ENCODE assay signal across 16 cellular contexts in the genomic region with DNA sequence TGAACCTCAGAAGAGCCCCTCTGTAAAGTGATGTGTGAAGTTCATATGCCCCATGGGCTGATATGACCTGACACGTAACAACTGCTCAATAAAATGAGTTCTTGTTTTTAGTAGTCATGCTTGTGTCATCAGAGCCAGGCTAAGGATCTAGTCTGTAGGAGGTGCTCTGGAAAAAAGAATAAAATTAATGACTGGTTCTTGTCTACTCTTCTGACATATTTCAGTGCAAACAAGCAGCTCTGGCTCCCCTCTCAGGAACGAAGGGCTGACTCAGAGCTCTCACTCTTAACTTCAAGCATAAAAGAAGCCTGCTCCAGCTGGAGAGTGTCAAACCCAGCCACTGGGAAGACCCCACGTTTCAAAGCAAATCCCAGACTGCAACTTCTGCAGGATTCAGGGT.
A peak's percentile ranks its signal among the peaks of the same experiment; 100 is the strongest.
DNase-seq lines count a peak whose midpoint lies in the region; ATAC-seq and TF ChIP-seq lines count a peak whose summit lies in the region.
"Had no signal": no experiment of that assay in that cellular context is flagged by ENCODE, and none has a peak within 500 bp of the region (broad histone marks: within the 10 kb centered on the region; RNA-seq: fewer than 3 reads in every experiment).

No MANE protein-coding gene starts in this region.

- H3K27ac Mint-ChIP-seq in activated naive CD8-positive, alpha-beta T cell treated with anti-CD3 and anti-CD28 coated beads, Interleukin-2, amount 50 U/mL, for 24 hours, result no peak overlapping the region
- no peak overlapping the region for H3K27ac Mint-ChIP-seq in activated naive CD8-positive, alpha-beta T cell treated with anti-CD3 and anti-CD28 coated beads for 36 hours
- H3K27ac Mint-ChIP-seq in activated T-helper 1 cell treated with anti-CD3 and anti-CD28 coated beads, Interleukin-12 subunit alpha, Interleukin-12 subunit beta, Interleukin-2, Interleukin-4 antibody, amounts not matched to agents 30 ng/mL and 10 ng/mL and 1 ng/mL, durations not matched to agents 14 hours and 24 hours and 36 hours, result peak overlapping the region; percentile 5
- H3K27ac Mint-ChIP-seq: B cell had no signal

- no peak overlapping the region for H3K4me3 Mint-ChIP-seq in activated naive CD8-positive, alpha-beta T cell treated with anti-CD3 and anti-CD28 coated beads, Interleukin-2, amount 50 U/mL, for 24 hours
- no peak overlapping the region for H3K4me3 Mint-ChIP-seq in activated naive CD8-positive, alpha-beta T cell treated with anti-CD3 and anti-CD28 coated beads for 36 hours
- no peak overlapping the region for H3K4me3 Mint-ChIP-seq in activated T-helper 1 cell treated with anti-CD3 and anti-CD28 coated beads, Interleukin-12 subunit alpha, Interleukin-12 subunit beta, Interleukin-2, Interleukin-4 antibody, amounts not matched to agents 30 ng/mL and 10 ng/mL and 1 ng/mL, durations not matched to agents 14 hours and 24 hours and 36 hours
- H3K4me3 Mint-ChIP-seq: B cell had no signal

- H3K27ac ChIP-seq in gastroesophageal sphincter (peak overlapping the region in 3 of 4 donors; percentile 64 to 80 (median 68)), subcutaneous abdominal adipose tissue (ENCODE audit: low read depth, low read length) (peak overlapping the region; percentile 27)
- H3K27ac ChIP-seq: cardiac muscle cell, right lobe of liver, RWPE1 had no signal

- H3K4me3 ChIP-seq in gastroesophageal sphincter, result no peak overlapping the region
- H3K4me3 ChIP-seq in subcutaneous abdominal adipose tissue (ENCODE audit: low read depth in 1 of 5, low read length in 5 of 5), result no peak overlapping the region
- H3K4me3 ChIP-seq: cardiac muscle cell, right lobe of liver had no signal

- H3K4me1 Mint-ChIP-seq in activated naive CD8-positive, alpha-beta T cell treated with anti-CD3 and anti-CD28 coated beads, Interleukin-2, amount 50 U/mL, for 24 hours, result peaks cover 12% of the 10 kb centered on the region
- H3K4me1 Mint-ChIP-seq in activated naive CD8-positive, alpha-beta T cell treated with anti-CD3 and anti-CD28 coated beads for 36 hours, result no peaks in the 10 kb centered on the region
- peaks cover 55% of the 10 kb centered on the region for H3K4me1 Mint-ChIP-seq in activated T-helper 1 cell treated with anti-CD3 and anti-CD28 coated beads, Interleukin-12 subunit alpha, Interleukin-12 subunit beta, Interleukin-2, Interleukin-4 antibody, amounts not matched to agents 30 ng/mL and 10 ng/mL and 1 ng/mL, durations not matched to agents 14 hours and 24 hours and 36 hours (ENCODE audit: low read depth)
- H3K4me1 Mint-ChIP-seq: B cell had no signal

- no peak overlapping the region for H3K9ac ChIP-seq in subcutaneous abdominal adipose tissue (ENCODE audit: low read length in 5 of 5)

- no peak for DNase-seq in activated naive CD8-positive, alpha-beta T cell treated with anti-CD3 and anti-CD28 coated beads, Interleukin-2, amount 50 U/mL, for 24 hours
- DNase-seq in activated naive CD8-positive, alpha-beta T cell treated with anti-CD3 and anti-CD28 coated beads for 36 hours, result no peak
- DNase-seq in activated T-helper 1 cell treated with anti-CD3 and anti-CD28 coated beads, Interleukin-12 subunit alpha, Interleukin-12 subunit beta, Interleukin-2, Interleukin-4 antibody, amounts not matched to agents 30 ng/mL and 10 ng/mL and 1 ng/mL, durations not matched to agents 14 hours and 24 hours and 36 hours (ENCODE audit: low spot score), result no peak
- DNase-seq in NCI-H2029 (lab: John Stamatoyannopoulos, UW) (no peak), foreskin melanocyte (no peak), MV-4-11 (lab: John Stamatoyannopoulos, UW) (no peak)
- DNase-seq: activated CD8-positive, alpha-beta memory T cell treated with anti-CD3 and anti-CD28 coated beads, Interleukin-2, amount 50 U/mL, for 4 hours; erythroblast; NCI-H1417; NCI-H526 treated with DMSO at 0.1 percent for 48 hours; right lobe of liver had no signal

- H3K27me3 Mint-ChIP-seq in activated naive CD8-positive, alpha-beta T cell treated with anti-CD3 and anti-CD28 coated beads, Interleukin-2, amount 50 U/mL, for 24 hours, result no peaks in the 10 kb centered on the region
- H3K27me3 Mint-ChIP-seq in activated naive CD8-positive, alpha-beta T cell treated with anti-CD3 and anti-CD28 coated beads for 36 hours, result no peaks in the 10 kb centered on the region
- no peaks in the 10 kb centered on the region for H3K27me3 Mint-ChIP-seq in activated T-helper 1 cell treated with anti-CD3 and anti-CD28 coated beads, Interleukin-12 subunit alpha, Interleukin-12 subunit beta, Interleukin-2, Interleukin-4 antibody, amounts not matched to agents 30 ng/mL and 10 ng/mL and 1 ng/mL, durations not matched to agents 14 hours and 24 hours and 36 hours (ENCODE audit: insufficient read depth)
- H3K27me3 Mint-ChIP-seq: B cell had no signal

- peak; percentile 36 for ATAC-seq in activated naive CD8-positive, alpha-beta T cell treated with anti-CD3 and anti-CD28 coated beads, Interleukin-2, amount 50 U/mL, for 24 hours
- ATAC-seq in gastroesophageal sphincter, result peak; percentile 38
- ATAC-seq: right lobe of liver had no signal

- H3K36me3 Mint-ChIP-seq in activated naive CD8-positive, alpha-beta T cell treated with anti-CD3 and anti-CD28 coated beads, Interleukin-2, amount 50 U/mL, for 24 hours (ENCODE audit: low read depth), result peaks cover 28% of the 10 kb centered on the region
- H3K36me3 Mint-ChIP-seq in activated naive CD8-positive, alpha-beta T cell treated with anti-CD3 and anti-CD28 coated beads for 36 hours, result peaks cover 32% of the 10 kb centered on the region
- H3K36me3 Mint-ChIP-seq in activated T-helper 1 cell treated with anti-CD3 and anti-CD28 coated beads, Interleukin-12 subunit alpha, Interleukin-12 subunit beta, Interleukin-2, Interleukin-4 antibody, amounts not matched to agents 30 ng/mL and 10 ng/mL and 1 ng/mL, durations not matched to agents 14 hours and 24 hours and 36 hours (ENCODE audit: low read depth), result peaks cover 61% of the 10 kb centered on the region

- peaks cover 26% of the 10 kb centered on the region for H3K9me3 Mint-ChIP-seq in activated naive CD8-positive, alpha-beta T cell treated with anti-CD3 and anti-CD28 coated beads, Interleukin-2, amount 50 U/mL, for 24 hours
- H3K9me3 Mint-ChIP-seq in activated naive CD8-positive, alpha-beta T cell treated with anti-CD3 and anti-CD28 coated beads for 36 hours, result peaks cover 21% of the 10 kb centered on the region
- peaks cover 42% of the 10 kb centered on the region for H3K9me3 Mint-ChIP-seq in activated T-helper 1 cell treated with anti-CD3 and anti-CD28 coated beads, Interleukin-12 subunit alpha, Interleukin-12 subunit beta, Interleukin-2, Interleukin-4 antibody, amounts not matched to agents 30 ng/mL and 10 ng/mL and 1 ng/mL, durations not matched to agents 14 hours and 24 hours and 36 hours

- no peak for TF ChIP-seq EP300 in gastroesophageal sphincter (IDR thresholded peaks at IDR 0.05)

- TF ChIP-seq CTCF in gastroesophageal sphincter (IDR thresholded peaks at IDR 0.05), result no peak

- H3K4me1 ChIP-seq in gastroesophageal sphincter (peaks cover 27 to 84% (median 40%) of the 10 kb centered on the region in 3 donors), subcutaneous abdominal adipose tissue (ENCODE audit: control insufficient read depth in 5 of 5, insufficient read depth in 5 of 5, low read length in 5 of 5) (peaks cover 0 to 39% (median 27%) of the 10 kb centered on the region in 5 donors)

- H3K36me3 ChIP-seq in gastroesophageal sphincter, result no peaks in the 10 kb centered on the region
- H3K36me3 ChIP-seq in subcutaneous abdominal adipose tissue (ENCODE audit: control insufficient read depth in 5 of 5, insufficient read depth in 5 of 5, low read length in 5 of 5), result peaks cover 0 to 4% (median 0%) of the 10 kb centered on the region in 5 donors
- H3K36me3 ChIP-seq: cardiac muscle cell, right lobe of liver had no signal

- H3K27me3 ChIP-seq in gastroesophageal sphincter (no peaks in the 10 kb centered on the region), subcutaneous abdominal adipose tissue (ENCODE audit: control insufficient read depth in 5 of 5, insufficient read depth in 4 of 5, low read length in 5 of 5) (no peaks in the 10 kb centered on the region)
- H3K27me3 ChIP-seq: cardiac muscle cell, right lobe of liver had no signal

- intact Hi-C loops in activated T-helper 1 cell treated with anti-CD3 and anti-CD28 coated beads, Interleukin-12 subunit alpha, Interleukin-12 subunit beta, Interleukin-2, Interleukin-4 antibody, amounts not matched to agents 30 ng/mL and 10 ng/mL and 1 ng/mL, durations not matched to agents 14 hours and 24 hours and 36 hours (cut with micrococcal nuclease), result loop anchor here (5.0 kb wide), 1 partner anchor 44 kb away; no protein-coding TSS in a partner anchor

- H3K9me3 ChIP-seq in gastroesophageal sphincter, result no peaks in the 10 kb centered on the region
- H3K9me3 ChIP-seq in subcutaneous abdominal adipose tissue (ENCODE audit: control insufficient read depth in 5 of 5, low read length in 5 of 5), result peaks cover 0 to 4% (median 0%) of the 10 kb centered on the region in 5 donors
- H3K9me3 ChIP-seq: right lobe of liver had no signal

- no peak for TF ChIP-seq POLR2A in gastroesophageal sphincter (IDR thresholded peaks at IDR 0.05)

- WGBS in gastroesophageal sphincter (ENCODE audit: low coverage in 1 of 2), 2 donors, result 17 to 20% methylated on average over 1 to 2 of the region's 3 CpGs
